9 cellular contexts compared by ENCODE assay signal in genomic region chr11:69642549-69642912, GRCh38. TPM values are rescaled to one million over a fixed set of nuclear protein-coding genes. Genes with fewer than 3 reads are reported as not detected.
DNase-seq lines count a peak whose midpoint lies in the region; ATAC-seq and TF ChIP-seq lines count a peak whose summit lies in the region.
"Had no signal": no experiment of that assay in that cellular context is flagged by ENCODE, and none has a peak within 500 bp of the region (broad histone marks: within the 10 kb centered on the region; RNA-seq: fewer than 3 reads in every experiment).

No MANE protein-coding gene starts in this region.

- H3K4me2 ChIP-seq in DOHH2 (ENCODE audit: low read length), result peak overlapping the region; percentile 50
- H3K4me2 ChIP-seq in PC-3 (ENCODE audit: low read length), result peak overlapping the region; percentile 96

- H3K36me3 Mint-ChIP-seq in stimulated activated memory B cell treated with anti-CD40 and anti-IgM and Interleukin-4, amounts not matched to agents 10 μg/mL and 1 μg/mL and 100 μg/mL, for 72 hours, result no peaks in the 10 kb centered on the region

- H4K20me1 ChIP-seq in DOHH2 (ENCODE audit: control insufficient read depth, insufficient read depth, low read depth, low read length) (no peaks in the 10 kb centered on the region), PC-3 (ENCODE audit: low read length) (peaks cover 60% of the 10 kb centered on the region)

- H3K4me1 ChIP-seq in DOHH2 (ENCODE audit: control insufficient read depth, low read length) (peaks cover 6% of the 10 kb centered on the region), PC-3 (ENCODE audit: insufficient read depth, low read length) (peaks cover 39% of the 10 kb centered on the region)

- H3K27ac Mint-ChIP-seq in stimulated activated memory B cell treated with anti-CD40 and anti-IgM and Interleukin-4, amounts not matched to agents 10 μg/mL and 1 μg/mL and 100 μg/mL, for 72 hours, result peak overlapping the region; percentile 72

- H3K9me3 ChIP-seq in DOHH2 (ENCODE audit: control insufficient read depth, insufficient read depth, low read length) (no peaks in the 10 kb centered on the region), PC-3 (ENCODE audit: low read length) (no peaks in the 10 kb centered on the region)

- H3K9ac ChIP-seq in PC-3 (ENCODE audit: low read length), result peak overlapping the region; percentile 97

- H3K9me3 Mint-ChIP-seq in stimulated activated memory B cell treated with anti-CD40 and anti-IgM and Interleukin-4, amounts not matched to agents 10 μg/mL and 1 μg/mL and 100 μg/mL, for 72 hours, result no peaks in the 10 kb centered on the region
- H3K9me3 Mint-ChIP-seq: neural crest cell had no signal

- in situ Hi-C loops in astrocyte of the spinal cord (cut with HindIII; ENCODE audit: low sequenced_read_pairs), result no loop called here

- H3K4me1 Mint-ChIP-seq in stimulated activated memory B cell treated with anti-CD40 and anti-IgM and Interleukin-4, amounts not matched to agents 10 μg/mL and 1 μg/mL and 100 μg/mL, for 72 hours, result peaks cover 47% of the 10 kb centered on the region

- ATAC-seq in PC-3 (no peak), left colon (peak; percentile 27)
- ATAC-seq in stimulated activated memory B cell treated with anti-CD40 and anti-IgM and Interleukin-4, amounts not matched to agents 10 μg/mL and 1 μg/mL and 100 μg/mL, for 72 hours, result peak; percentile 60

- H3K27ac ChIP-seq in DOHH2 (ENCODE audit: low read depth, low read length), result no peak overlapping the region
- H3K27ac ChIP-seq in PC-3 (ENCODE audit: low read length), result peak overlapping the region; percentile 84

- H3K36me3 ChIP-seq in DOHH2 (ENCODE audit: control insufficient read depth, low read length) (no peaks in the 10 kb centered on the region), PC-3 (ENCODE audit: low read depth, low read length) (peaks cover 48% of the 10 kb centered on the region)

- H2AFZ ChIP-seq in PC-3 (ENCODE audit: low read length), result no peak overlapping the region

- TF ChIP-seq CTCF in DOHH2 (IDR thresholded peaks at IDR 0.05; ENCODE audit: low read depth, low read length, poor library complexity, severe bottlenecking), result no peak
- TF ChIP-seq CTCF in PC-3 (conservative IDR thresholded peaks at IDR 0.05; ENCODE audit: low read depth, low read length), result no peak
- TF ChIP-seq CTCF in astrocyte of the spinal cord (IDR thresholded peaks at IDR 0.05; ENCODE audit: low read depth, low read length), result no peak

- intact Hi-C loops in PC-3 (cut with micrococcal nuclease), result no loop called here
- intact Hi-C loops in left colon (cut with DNase I, micrococcal nuclease), result loop anchor here (5.0 to 10.0 kb wide), 2 partner anchors 348 to 540 kb away; partner anchors contain the start of gene MYEOV (in 1 of the 2)

- POLR2A ChIA-PET in PC-3 (lab: Charles Lee; ENCODE audit: unreplicated experiment), result no interaction called here

- DNase-seq in PC-3 (no peak), astrocyte of the spinal cord (ENCODE audit: low read depth, low spot score) (no peak), left colon (peak; percentile 55 to 70), NCI-H526 treated with DMSO at 0.1 percent for 48 hours (lab: John Stamatoyannopoulos, UW) (no peak), HCEC 1CT (no peak), mucosa of gallbladder (ENCODE audit: low spot score) (no peak)

- H3K27me3 ChIP-seq in DOHH2 (ENCODE audit: control insufficient read depth, low read length), result peaks cover 44% of the 10 kb centered on the region
- H3K27me3 ChIP-seq in PC-3 (ENCODE audit: low read length), result no peaks in the 10 kb centered on the region

- BruUV-seq in PC-3 (replicated peaks; lab: Mats Ljungman, UMichigan), result no TSS peak

- H3K79me2 ChIP-seq in DOHH2 (ENCODE audit: control insufficient read depth, low read length) (no peaks in the 10 kb centered on the region), PC-3 (ENCODE audit: low read length) (peaks cover 85% of the 10 kb centered on the region)

- H3F3A ChIP-seq in DOHH2 (ENCODE audit: control insufficient read depth, insufficient read depth), result no peaks in the 10 kb centered on the region
- H3F3A ChIP-seq in PC-3 (ENCODE audit: low read length, unreplicated experiment), result peaks cover 13% of the 10 kb centered on the region

- no peaks in the 10 kb centered on the region for H3K9me2 ChIP-seq in DOHH2 (replicated peaks; ENCODE audit: control insufficient read depth, low read length)
- no peaks in the 10 kb centered on the region for H3K9me2 ChIP-seq in PC-3 (replicated peaks; ENCODE audit: low read length)

- peak overlapping the region; percentile 34 for H3K4me3 ChIP-seq in DOHH2 (ENCODE audit: low read length)
- H3K4me3 ChIP-seq in PC-3 (ENCODE audit: low read length), result peak overlapping the region; percentile 99
- peak overlapping the region; percentile 89 for H3K4me3 ChIP-seq in astrocyte of the spinal cord (ENCODE audit: low read depth, low read length)

- CTCF ChIA-PET in PC-3 (lab: Charles Lee), result interaction anchor here (0.7 kb wide), 1 partner anchor 32 kb away, joined by 3 read pairs; no protein-coding TSS in a partner anchor

- peaks cover 35% of the 10 kb centered on the region for H3K27me3 Mint-ChIP-seq in stimulated activated memory B cell treated with anti-CD40 and anti-IgM and Interleukin-4, amounts not matched to agents 10 μg/mL and 1 μg/mL and 100 μg/mL, for 72 hours

- H3K4me3 Mint-ChIP-seq in stimulated activated memory B cell treated with anti-CD40 and anti-IgM and Interleukin-4, amounts not matched to agents 10 μg/mL and 1 μg/mL and 100 μg/mL, for 72 hours, result peak overlapping the region; percentile 77

RNA-seq across cellular contexts. Expression of gene CCND1, which starts 1.6 kb away (rescaled TPM):
- total RNA-seq in PC-3 (2014; rRNA removed) (868 and 934 TPM in 2 replicates), left colon (10 to 100 TPM; 56.5 to 83.5 TPM), mucosa of gallbladder (181 TPM)

RNA-seq across cellular contexts. Expression of gene LTO1, which starts 32.6 kb away (rescaled TPM):
- total RNA-seq in PC-3 (2014; rRNA removed) (37.5 and 46.1 TPM in 2 replicates), left colon (10 to 100 TPM; 21.2 to 21.7 TPM), mucosa of gallbladder (24.5 TPM)

Comparison
In these comparisons a context has a peak if more than half of its experiments do, and no peak if none do; other contexts are left out.
1. H3K4me3 ChIP-seq: peak in every context shown above with its lines; median percentile 99 in PC-3; 89 in astrocyte of the spinal cord; 34 in DOHH2.
2. DNase-seq: peak in left colon (2 of 2); none in PC-3 (single experiment), astrocyte of the spinal cord (single experiment), NCI-H526 treated with DMSO at 0.1 percent for 48 hours (single experiment), HCEC 1CT (single experiment) and mucosa of gallbladder (single experiment).